23 cellular contexts compared by ENCODE assay signal in genomic region chr7:51270965-51271364, GRCh38. TPM values are rescaled to one million over a fixed set of nuclear protein-coding genes. Genes with fewer than 3 reads are reported as not detected.
"Had no signal": no experiment of that assay in that cellular context is flagged by ENCODE, and none has a peak within 500 bp of the region (broad histone marks: within the 10 kb centered on the region; RNA-seq: fewer than 3 reads in every experiment).

No MANE protein-coding gene starts in this region.

- DNase-seq: activated CD4-positive, alpha-beta memory T cell treated with anti-CD3 and anti-CD28 coated beads, Interleukin-2, amount 10 ng/mL, durations not matched to agents 7 days and 5 days; activated CD4-positive, alpha-beta T cell treated with anti-CD3 and anti-CD28 coated beads for 36 hours; activated CD4-positive, alpha-beta T cell treated with anti-CD3 and anti-CD28 coated beads, Interleukin-2, amount 50 U/mL, for 1 hour; activated gamma-delta T cell; activated naive CD4-positive, alpha-beta T cell treated with anti-CD3 and anti-CD28 coated beads for 36 hours; activated T-cell treated with anti-CD3 and anti-CD28 coated beads for 4 hours; activated T-cell treated with anti-CD3 and anti-CD28 coated beads, Interleukin-2, amount 50 U/mL, for 48 hours; amygdala; MG63; MV-4-11; NCI-H1092 treated with DMSO at 0.1 percent for 48 hours; NCI-H1436; NCI-H1694 treated with DMSO at 0.1 percent for 48 hours; NCI-H2081; NCI-H446; SIG-M5; T-helper 2 cell; T1000 had no signal

- H3K36me3 Mint-ChIP-seq: activated naive CD8-positive, alpha-beta T cell had no signal

- H3K9me3 ChIP-seq: MG63 had no signal

- H3K9me3 Mint-ChIP-seq: activated CD4-positive, alpha-beta memory T cell treated with anti-CD3 and anti-CD28 coated beads, Interleukin-2, amount 10 ng/mL, durations not matched to agents 7 days and 5 days; activated naive CD4-positive, alpha-beta T cell treated with anti-CD3 and anti-CD28 coated beads for 36 hours; activated T-helper 17 cell treated with anti-CD3 and anti-CD28 coated beads, Interleukin-2, amount 50 U/mL, for 72 hours had no signal

- H3K4me3 ChIP-seq: MG63 had no signal

- H3K27me3 Mint-ChIP-seq: activated CD4-positive, alpha-beta memory T cell treated with anti-CD3 and anti-CD28 coated beads, Interleukin-2, amount 10 ng/mL, durations not matched to agents 7 days and 5 days; activated CD4-positive, alpha-beta T cell treated with anti-CD3 and anti-CD28 coated beads for 36 hours; activated naive CD8-positive, alpha-beta T cell had no signal

- H3K36me3 ChIP-seq: MG63 had no signal

- FAIRE-seq: TTC549 had no signal

- H3K4me3 Mint-ChIP-seq: activated CD4-positive, alpha-beta memory T cell treated with anti-CD3 and anti-CD28 coated beads, Interleukin-2, amount 10 ng/mL, durations not matched to agents 7 days and 5 days; activated CD4-positive, alpha-beta T cell treated with anti-CD3 and anti-CD28 coated beads for 36 hours; activated naive CD4-positive, alpha-beta T cell treated with anti-CD3 and anti-CD28 coated beads for 36 hours; activated naive CD8-positive, alpha-beta T cell; activated T-helper 17 cell treated with anti-CD3 and anti-CD28 coated beads, Interleukin-2, amount 50 U/mL, for 72 hours had no signal

- H3K4me1 Mint-ChIP-seq: activated CD4-positive, alpha-beta memory T cell treated with anti-CD3 and anti-CD28 coated beads, Interleukin-2, amount 10 ng/mL, durations not matched to agents 7 days and 5 days; activated CD4-positive, alpha-beta T cell treated with anti-CD3 and anti-CD28 coated beads for 36 hours; activated T-helper 17 cell treated with anti-CD3 and anti-CD28 coated beads, Interleukin-2, amount 50 U/mL, for 72 hours had no signal

- ATAC-seq: activated CD4-positive, alpha-beta T cell treated with anti-CD3 and anti-CD28 coated beads for 36 hours; activated T-helper 17 cell treated with anti-CD3 and anti-CD28 coated beads, Interleukin-2, amount 50 U/mL, for 72 hours had no signal

- H3K27me3 ChIP-seq: MG63 had no signal

- H3K27ac Mint-ChIP-seq: activated CD4-positive, alpha-beta memory T cell treated with anti-CD3 and anti-CD28 coated beads, Interleukin-2, amount 10 ng/mL, durations not matched to agents 7 days and 5 days; activated CD4-positive, alpha-beta T cell treated with anti-CD3 and anti-CD28 coated beads for 36 hours; activated naive CD4-positive, alpha-beta T cell treated with anti-CD3 and anti-CD28 coated beads for 36 hours; activated naive CD8-positive, alpha-beta T cell; activated T-helper 17 cell treated with anti-CD3 and anti-CD28 coated beads, Interleukin-2, amount 50 U/mL, for 72 hours had no signal

RNA-seq across cellular contexts. Expression of gene COBL, which starts 45.6 kb away (rescaled TPM):
- total RNA-seq: activated CD4-positive, alpha-beta memory T cell treated with anti-CD3 and anti-CD28 coated beads, Interleukin-2, amount 10 ng/mL, durations not matched to agents 7 days and 5 days; activated CD4-positive, alpha-beta T cell treated with anti-CD3 and anti-CD28 coated beads for 36 hours; activated CD8-positive, alpha-beta memory T cell treated with anti-CD3 and anti-CD28 coated beads for 36 hours; activated naive CD4-positive, alpha-beta T cell treated with anti-CD3 and anti-CD28 coated beads for 36 hours; activated T-helper 17 cell treated with anti-CD3 and anti-CD28 coated beads, Interleukin-2, amount 50 U/mL, for 72 hours; RPMI7951 had no signal
